ENCODE assay signal across 9 cellular contexts in the genomic region with DNA sequence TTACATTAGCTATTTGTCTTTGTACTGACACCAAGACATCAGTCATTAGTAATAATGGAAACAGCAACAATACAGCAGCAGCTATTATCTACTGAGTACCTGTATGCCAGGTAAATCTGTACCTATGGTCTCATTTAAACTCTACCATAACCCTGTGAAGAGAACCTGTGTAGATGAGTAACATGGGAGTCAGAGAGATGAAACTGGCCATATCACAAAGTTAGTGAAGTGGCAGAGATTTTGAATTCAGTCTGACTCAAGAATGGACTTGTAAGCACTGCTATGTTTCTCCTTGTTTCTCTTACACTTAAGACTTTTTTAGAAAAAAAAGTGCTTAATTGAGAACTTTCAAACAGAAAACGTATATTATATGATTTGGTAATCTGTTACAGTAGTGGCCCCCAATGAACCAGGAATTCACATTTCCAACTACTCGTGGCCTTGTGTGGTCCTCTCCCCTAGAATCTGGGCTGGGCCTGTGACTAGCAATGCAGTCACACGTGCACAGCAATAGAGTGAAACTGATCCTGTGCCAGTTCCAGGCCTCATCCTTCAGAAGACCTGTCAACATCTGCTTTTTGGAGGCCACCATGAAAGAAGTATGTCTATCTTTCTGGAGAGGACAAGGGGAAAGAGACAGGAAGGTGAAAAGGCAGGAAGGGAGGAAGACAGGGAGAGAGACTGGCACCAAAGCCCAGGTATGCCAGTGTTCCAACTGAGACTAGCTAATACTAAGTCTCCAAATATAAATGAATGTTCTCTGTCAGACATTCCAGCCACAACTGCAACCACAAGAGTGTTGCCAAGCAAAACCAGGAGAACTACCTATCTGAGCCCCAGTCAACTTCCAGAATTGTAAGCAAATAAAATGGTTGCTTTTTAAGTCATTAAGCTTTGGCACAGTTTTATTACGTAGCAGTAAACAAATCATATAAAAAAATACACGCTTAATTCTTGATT. TPM values are rescaled to one million over a fixed set of nuclear protein-coding genes. Genes with fewer than 3 reads are reported as not detected.
DNase-seq lines count a peak whose midpoint lies in the region; ATAC-seq and TF ChIP-seq lines count a peak whose summit lies in the region.
"Had no signal": no experiment of that assay in that cellular context is flagged by ENCODE, and none has a peak within 500 bp of the region (broad histone marks: within the 10 kb centered on the region; RNA-seq: fewer than 3 reads in every experiment).

No MANE protein-coding gene starts in this region.

- H3K9ac ChIP-seq in DND-41 (ENCODE audit: low read depth, low read length): no peak overlapping the region

- H3K27ac Mint-ChIP-seq in naive B cell: peak overlapping the region; percentile 42 to 96 (median 84)

- H2AFZ ChIP-seq in DND-41 (ENCODE audit: low read depth, low read length): no peak overlapping the region

- peaks cover 4% of the 10 kb centered on the region; the same call in 1 of the 2 replicates for H4K20me1 ChIP-seq in DND-41 (ENCODE audit: insufficient read depth, low read length)

- peak overlapping the region; percentile 29; the same call in 1 of the 2 replicates for H3K27ac ChIP-seq in DND-41 (ENCODE audit: low read length)
- H3K27ac ChIP-seq: ovary had no signal

- H3K4me3 Mint-ChIP-seq in naive B cell: peak overlapping the region in 4 of 8 donors; percentile 3 to 74 (median 30)

- H3K9me3 Mint-ChIP-seq in naive B cell: no peaks in the 10 kb centered on the region

- H3K4me3 ChIP-seq in DND-41 (ENCODE audit: low read depth in 1 of 2, low read length in 2 of 2): no peak overlapping the region
- no peak overlapping the region for H3K4me3 ChIP-seq in MG63
- no peak overlapping the region for H3K4me3 ChIP-seq in astrocyte of the cerebellum (ENCODE audit: low read depth, low read length)
- H3K4me3 ChIP-seq: ovary had no signal

- peaks cover 30% of the 10 kb centered on the region for H3K4me1 ChIP-seq in DND-41 (ENCODE audit: insufficient read depth, low read length)

- peaks cover 35 to 80% (median 45%) of the 10 kb centered on the region in 3 donors for H3K4me1 Mint-ChIP-seq in naive B cell

- peaks cover 89% of the 10 kb centered on the region for H3K79me2 ChIP-seq in DND-41 (ENCODE audit: insufficient read depth, low read length)

- ATAC-seq in DND-41 (ENCODE audit: insufficient read depth, low read depth) (no peak), naive B cell (ENCODE audit: low read depth in 2 of 2) (no peak), GM18909 (IDR thresholded peaks at IDR 0.05; ENCODE audit: poor library complexity, unreplicated experiment) (no peak)

- TF ChIP-seq CTCF in DND-41 (IDR thresholded peaks at IDR 0.05; ENCODE audit: borderline replicate concordance, extremely low read depth, low read length, poor library complexity, severe bottlenecking) (no peak), astrocyte of the cerebellum (IDR thresholded peaks at IDR 0.05; ENCODE audit: low read depth, low read length, missing control alignments) (no peak), GM10266 (IDR thresholded peaks at IDR 0.05; ENCODE audit: control insufficient read depth, insufficient read depth, low read depth, missing control alignments) (no peak)

- H3K9me3 ChIP-seq in DND-41 (ENCODE audit: insufficient read depth, low read length, severe bottlenecking) (no peaks in the 10 kb centered on the region), MG63 (no peaks in the 10 kb centered on the region)
- H3K9me3 ChIP-seq: ovary had no signal

- in situ Hi-C loops in astrocyte of the cerebellum (cut with HindIII; ENCODE audit: low sequenced_read_pairs): no loop called here

- no peak for DNase-seq in DND-41
- DNase-seq in MG63: peak; percentile 62
- peak; percentile 28 for DNase-seq in astrocyte of the cerebellum (ENCODE audit: low read depth)
- no peak for DNase-seq in naive B cell
- DNase-seq in stimulated activated naive CD4-positive, alpha-beta T cell treated with Interleukin-2 at 50 U/mL for 16 hours (lab: John Stamatoyannopoulos, UW): no peak
- no peak for DNase-seq in GM10266 (ENCODE audit: extremely low spot score)
- DNase-seq in HT-29 (ENCODE audit: low spot score): no peak

- no peaks in the 10 kb centered on the region for H3K27me3 Mint-ChIP-seq in naive B cell

- H3K4me2 ChIP-seq in DND-41 (ENCODE audit: insufficient read depth, low read length): no peak overlapping the region

- H3K36me3 ChIP-seq in DND-41 (ENCODE audit: insufficient read depth, low read length): peaks cover 8% of the 10 kb centered on the region
- H3K36me3 ChIP-seq in MG63: peaks cover 16% of the 10 kb centered on the region
- H3K36me3 ChIP-seq: ovary had no signal

- no peaks in the 10 kb centered on the region for H3K36me3 Mint-ChIP-seq in naive B cell

- H3K27me3 ChIP-seq in DND-41 (ENCODE audit: insufficient read depth, low read length, poor library complexity) (no peaks in the 10 kb centered on the region), MG63 (no peaks in the 10 kb centered on the region)
- H3K27me3 ChIP-seq: ovary had no signal

RNA-seq across cellular contexts. Expression of a gene that starts 12.0 kb away (rescaled TPM):
- 22.0 and 25.7 TPM in 2 replicates for total RNA-seq in MG63 (2014; rRNA removed; shearing (Covaris generic); ENCODE audit: low replicate concordance)
- polyA plus RNA-seq in naive B cell (ENCODE audit: low read depth in 6 of 6): 100 to 1,000 TPM; 106 to 137 (median 112) TPM
- 6.8 and 6.9 TPM in 2 replicates for total RNA-seq in HT-29 (2014; rRNA removed; shearing (Covaris generic))

RNA-seq across cellular contexts. Expression of a gene that starts 19.3 kb away (rescaled TPM):
- 2.4 and 7.6 TPM in 2 replicates for total RNA-seq in MG63 (2014; rRNA removed; shearing (Covaris generic); ENCODE audit: low replicate concordance)
- 1 to 10 TPM in 5 of 6 donors, not detected in 1; 1.1 to 2.7 (median 2.4) TPM for polyA plus RNA-seq in naive B cell (ENCODE audit: low read depth in 6 of 6)
- total RNA-seq in HT-29 (2014; rRNA removed; shearing (Covaris generic)): 3.5 and 3.6 TPM in 2 replicates

Comparison
In these comparisons a context has a peak if more than half of its experiments do, and no peak if none do; other contexts are left out.
1. DNase-seq: peak in MG63 (single experiment) and astrocyte of the cerebellum (single experiment); none in DND-41 (single experiment), naive B cell (single experiment), stimulated activated naive CD4-positive, alpha-beta T cell treated with Interleukin-2 at 50 U/mL for 16 hours (single experiment), GM10266 (single experiment) and HT-29 (single experiment).